Comparison of ENCODE assay signal across 17 cellular contexts in genomic region chr16:12392585-12393089, GRCh38.
DNase-seq lines count a peak whose midpoint lies in the region; ATAC-seq and TF ChIP-seq lines count a peak whose summit lies in the region.
"Had no signal": no experiment of that assay in that cellular context is flagged by ENCODE, and none has a peak within 500 bp of the region (broad histone marks: within the 10 kb centered on the region; RNA-seq: fewer than 3 reads in every experiment).

No MANE protein-coding gene starts in this region.

- H3K9me3 Mint-ChIP-seq in HFFc6 (no peaks in the 10 kb centered on the region), osteocyte (ENCODE audit: unreplicated experiment) (no peaks in the 10 kb centered on the region), MCF 10A (ENCODE audit: unreplicated experiment) (no peaks in the 10 kb centered on the region)
- H3K9me3 Mint-ChIP-seq: memory B cell; T-helper 1 cell treated with Interleukin-12 subunit alpha and Interleukin-12 subunit beta and Interleukin-4 antibody, amounts not matched to agents 30 μg/mL and 1 μg/mL, for 36 hours had no signal

- CTCF ChIA-PET in MCF 10A (lab: Yijun Ruan, JAX) = interaction anchor here (0.6 to 1.2 kb wide), 2 partner anchors 10 to 1527 kb away, joined by 3 to 4 read pairs; no protein-coding TSS in a partner anchor

- H3K4me3 Mint-ChIP-seq in HFFc6 (no peak overlapping the region), osteocyte (ENCODE audit: unreplicated experiment) (no peak overlapping the region), MCF 10A (ENCODE audit: unreplicated experiment) (no peak overlapping the region)
- H3K4me3 Mint-ChIP-seq: memory B cell; T-helper 1 cell treated with Interleukin-12 subunit alpha and Interleukin-12 subunit beta and Interleukin-4 antibody, amounts not matched to agents 30 μg/mL and 1 μg/mL, for 36 hours had no signal

- H3K27ac Mint-ChIP-seq in HFFc6 (no peak overlapping the region), osteocyte (ENCODE audit: unreplicated experiment) (peak overlapping the region; percentile 59), MCF 10A (ENCODE audit: low read depth, unreplicated experiment) (no peak overlapping the region)
- H3K27ac Mint-ChIP-seq: memory B cell; T-helper 1 cell treated with Interleukin-12 subunit alpha and Interleukin-12 subunit beta and Interleukin-4 antibody, amounts not matched to agents 30 μg/mL and 1 μg/mL, for 36 hours had no signal

- no peak overlapping the region for H3K4me3 ChIP-seq in AG09309 (ENCODE audit: control insufficient read depth, low read depth, low read length)
- H3K4me3 ChIP-seq: HAP-1 had no signal

- DNase-seq in AG09309 (ENCODE audit: low read depth) (no peak), HFFc6 (peak; percentile 4), epidermal melanocyte (ENCODE audit: insufficient read length, low spot score) (peak; percentile 25), osteocyte (ENCODE audit: extremely low spot score, unreplicated experiment) (no peak), MCF 10A (ENCODE audit: unreplicated experiment) (no peak), DMS53 treated with DMSO at 0.1 percent for 48 hours (lab: John Stamatoyannopoulos, UW; ENCODE audit: unreplicated experiment) (no peak), T-helper 1 cell (no peak)
- DNase-seq: activated CD4-positive, alpha-beta T cell treated with anti-CD3 and anti-CD28 coated beads, Interleukin-2, amount 50 U/mL, for 4 hours; brain microvascular endothelial cell; DMS79; MV-4-11; occipital lobe; stimulated activated CD4-positive, alpha-beta T cell treated with anti-CD3 and anti-CD28 coated beads, Interleukin-1b, Interleukin-23, amount 100 ng/mL, for 48 hours had no signal

- intact Hi-C loops in MCF 10A (cut with micrococcal nuclease) = no loop called here

- ATAC-seq in GM18861 (IDR thresholded peaks at IDR 0.05; ENCODE audit: unreplicated experiment) = no peak

- POLR2A ChIA-PET in MCF 10A (lab: Yijun Ruan, JAX) = no interaction called here

- H3K36me3 Mint-ChIP-seq in HFFc6 (ENCODE audit: low read depth) (peaks cover 13% of the 10 kb centered on the region), osteocyte (ENCODE audit: unreplicated experiment) (no peaks in the 10 kb centered on the region), MCF 10A (ENCODE audit: insufficient read depth, unreplicated experiment) (peaks cover 6% of the 10 kb centered on the region)

- peaks cover 51% of the 10 kb centered on the region for H3K4me1 Mint-ChIP-seq in HFFc6 (ENCODE audit: low read depth)
- peaks cover 8% of the 10 kb centered on the region for H3K4me1 Mint-ChIP-seq in osteocyte (ENCODE audit: unreplicated experiment)
- no peaks in the 10 kb centered on the region for H3K4me1 Mint-ChIP-seq in MCF 10A (ENCODE audit: insufficient read depth, unreplicated experiment)

- no peaks in the 10 kb centered on the region; the same call in 1 of the 2 replicates for H3K27me3 Mint-ChIP-seq in HFFc6 (ENCODE audit: insufficient read depth)
- no peaks in the 10 kb centered on the region for H3K27me3 Mint-ChIP-seq in osteocyte (ENCODE audit: unreplicated experiment)
- H3K27me3 Mint-ChIP-seq in MCF 10A (ENCODE audit: insufficient read depth, unreplicated experiment) = no peaks in the 10 kb centered on the region
- H3K27me3 Mint-ChIP-seq: memory B cell had no signal

- TF ChIP-seq CTCF in AG09309 (IDR thresholded peaks at IDR 0.05; ENCODE audit: control insufficient read depth, insufficient read depth, low read depth, low read length, missing control alignments) (peak; percentile 8), HFFc6 (IDR thresholded peaks at IDR 0.05) (peak; percentile 61), osteocyte (IDR thresholded peaks at IDR 0.05) (peak; percentile 27), MCF 10A (IDR thresholded peaks at IDR 0.05; ENCODE audit: unreplicated experiment) (no peak)

- BruUV-seq in MCF 10A (replicated peaks; lab: Mats Ljungman, UMichigan) = no TSS peak

Comparison
In these comparisons a context has a peak if more than half of its experiments do, and no peak if none do; other contexts are left out.
1. DNase-seq: peak in HFFc6 (single experiment) and epidermal melanocyte (single experiment); none in AG09309 (single experiment), osteocyte (single experiment), MCF 10A (single experiment), DMS53 treated with DMSO at 0.1 percent for 48 hours (single experiment) and T-helper 1 cell (0 of 5).